ENCODE assay signal across 18 cellular contexts in genomic region chr21:14086553-14086952, GRCh38.
DNase-seq lines count a peak whose midpoint lies in the region; ATAC-seq, FAIRE-seq and TF ChIP-seq lines count a peak whose summit lies in the region.
"Had no signal": no experiment of that assay in that cellular context is flagged by ENCODE, and none has a peak within 500 bp of the region (broad histone marks: within the 10 kb centered on the region; RNA-seq: fewer than 3 reads in every experiment).

No MANE protein-coding gene starts in this region.

- H3K9me3 ChIP-seq in right atrium auricular region, result no peaks in the 10 kb centered on the region
- H3K9me3 ChIP-seq: testis had no signal

- peaks cover 2% of the 10 kb centered on the region for H3K9me3 Mint-ChIP-seq in activated CD8-positive, alpha-beta memory T cell treated with anti-CD3 and anti-CD28 coated beads, Interleukin-2, amount 10 ng/mL, durations not matched to agents 7 days and 5 days (ENCODE audit: low read depth)

- no peak for FAIRE-seq in frontal cortex (lab: Jason Lieb, UNC)
- FAIRE-seq: K562 had no signal

- H3K4me1 Mint-ChIP-seq in activated CD8-positive, alpha-beta memory T cell treated with anti-CD3 and anti-CD28 coated beads, Interleukin-2, amount 10 ng/mL, durations not matched to agents 7 days and 5 days, result peaks cover 17% of the 10 kb centered on the region
- H3K4me1 Mint-ChIP-seq: neural progenitor cell, WTC11 had no signal

- no peak overlapping the region for H3K4me3 Mint-ChIP-seq in activated CD8-positive, alpha-beta memory T cell treated with anti-CD3 and anti-CD28 coated beads, Interleukin-2, amount 10 ng/mL, durations not matched to agents 7 days and 5 days
- H3K4me3 Mint-ChIP-seq: neural progenitor cell, WTC11 had no signal

- peaks cover 45% of the 10 kb centered on the region for H3K36me3 Mint-ChIP-seq in activated CD8-positive, alpha-beta memory T cell treated with anti-CD3 and anti-CD28 coated beads, Interleukin-2, amount 10 ng/mL, durations not matched to agents 7 days and 5 days

- H3K27me3 Mint-ChIP-seq in activated CD8-positive, alpha-beta memory T cell treated with anti-CD3 and anti-CD28 coated beads, Interleukin-2, amount 10 ng/mL, durations not matched to agents 7 days and 5 days, result no peaks in the 10 kb centered on the region

- H3K27ac Mint-ChIP-seq in activated CD8-positive, alpha-beta memory T cell treated with anti-CD3 and anti-CD28 coated beads, Interleukin-2, amount 10 ng/mL, durations not matched to agents 7 days and 5 days, result no peak overlapping the region
- H3K27ac Mint-ChIP-seq: neural progenitor cell, WTC11 had no signal

- ATAC-seq in GM18505 (IDR thresholded peaks at IDR 0.05; ENCODE audit: unreplicated experiment) (peak; percentile 57), GM18907 (IDR thresholded peaks at IDR 0.05; ENCODE audit: unreplicated experiment) (peak; percentile 64), HG02623 (IDR thresholded peaks at IDR 0.05; ENCODE audit: unreplicated experiment) (peak; percentile 67), HG03571 (IDR thresholded peaks at IDR 0.05; ENCODE audit: unreplicated experiment) (peak; percentile 45), HG02642 (IDR thresholded peaks at IDR 0.05; ENCODE audit: poor library complexity, unreplicated experiment) (no peak)
- ATAC-seq in activated CD8-positive, alpha-beta memory T cell treated with anti-CD3 and anti-CD28 coated beads, Interleukin-2, amount 10 ng/mL, durations not matched to agents 7 days and 5 days, result no peak
- ATAC-seq: K562, WTC11 had no signal

- TF ChIP-seq CTCF in right atrium auricular region (IDR thresholded peaks at IDR 0.05), result no peak

- no peak overlapping the region for H3K4me3 ChIP-seq in right atrium auricular region
- H3K4me3 ChIP-seq: K562, neural progenitor cell, testis had no signal

- H3K36me3 ChIP-seq in right atrium auricular region, result no peaks in the 10 kb centered on the region
- H3K36me3 ChIP-seq: neural progenitor cell had no signal

- H3K4me1 ChIP-seq in right atrium auricular region, result no peaks in the 10 kb centered on the region
- H3K4me1 ChIP-seq: neural progenitor cell, testis had no signal

- no peak for TF ChIP-seq POLR2A in GM18505 (IDR thresholded peaks at IDR 0.05; ENCODE audit: borderline replicate concordance, extremely low read depth, insufficient read depth, insufficient read length)

- DNase-seq in right atrium auricular region (ENCODE audit: low spot score), result no peak
- DNase-seq in frontal cortex (ENCODE audit: low spot score in 2 of 2), result no peak
- DNase-seq in activated CD8-positive, alpha-beta memory T cell treated with anti-CD3 and anti-CD28 coated beads, Interleukin-2, amount 10 ng/mL, durations not matched to agents 7 days and 5 days, result no peak
- DNase-seq: amniotic stem cell, DMS53, NCI-H1105 treated with DMSO at 0.1 percent for 48 hours, NCI-H2171 treated with DMSO at 0.1 percent for 48 hours, retina, testis had no signal

- CTCF ChIA-PET in activated CD8-positive, alpha-beta memory T cell treated with anti-CD3 and anti-CD28 coated beads, Interleukin-2, amount 10 ng/mL, durations not matched to agents 7 days and 5 days (lab: Charles Lee), result no interaction called here

- H3K27me3 ChIP-seq in right atrium auricular region, result no peaks in the 10 kb centered on the region
- H3K27me3 ChIP-seq: neural progenitor cell, testis had no signal

- no peak overlapping the region for H3K27ac ChIP-seq in right atrium auricular region
- H3K27ac ChIP-seq: C4-2B, neural progenitor cell, testis had no signal

Comparison
In these comparisons a context has a peak if more than half of its experiments do, and no peak if none do; other contexts are left out.
1. ATAC-seq: peak in GM18505 (single experiment), GM18907 (single experiment), HG02623 (single experiment) and HG03571 (single experiment); none in HG02642 (single experiment) and activated CD8-positive, alpha-beta memory T cell treated with anti-CD3 and anti-CD28 coated beads, Interleukin-2, amount 10 ng/mL, durations not matched to agents 7 days and 5 days (single experiment).